ENCODE assay signal across 14 cellular contexts in the genomic region with DNA sequence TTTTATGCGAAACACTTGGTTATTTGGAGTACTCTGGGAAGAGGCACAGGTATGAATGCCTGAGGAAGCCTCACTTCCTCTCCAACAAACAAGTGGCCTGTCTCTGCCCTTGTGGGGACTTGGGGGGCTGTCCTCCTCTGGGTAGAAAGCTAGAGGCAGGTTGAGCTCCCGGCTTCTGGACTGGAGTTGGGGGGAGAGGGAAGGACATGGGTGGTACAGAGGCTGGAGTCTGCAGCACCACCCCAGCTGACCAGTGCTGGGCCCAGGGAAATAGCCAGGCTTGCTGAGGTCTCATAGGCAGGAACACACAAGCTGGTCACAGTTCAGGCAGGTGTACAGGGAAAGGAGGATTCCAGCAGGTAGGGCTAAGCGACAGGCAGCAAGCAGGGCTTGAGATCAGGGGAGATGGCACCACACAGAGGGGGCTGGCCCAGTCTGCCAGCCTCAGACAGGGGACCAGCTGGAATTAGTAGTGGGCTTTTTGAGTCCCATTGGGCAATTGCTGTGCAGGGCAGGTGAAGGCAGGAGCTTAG.
DNase-seq lines count a peak whose midpoint lies in the region; ATAC-seq and TF ChIP-seq lines count a peak whose summit lies in the region.
"Had no signal": no experiment of that assay in that cellular context is flagged by ENCODE, and none has a peak within 500 bp of the region (broad histone marks: within the 10 kb centered on the region; RNA-seq: fewer than 3 reads in every experiment).

No MANE protein-coding gene starts in this region.

- H4K20me1 ChIP-seq in osteoblast (ENCODE audit: insufficient read depth, low read length) = no peaks in the 10 kb centered on the region

- H3K27ac ChIP-seq in RWPE1 (peak overlapping the region; percentile 80), esophagus (ENCODE audit: low read depth in 2 of 2, low read length in 1 of 2) (peak overlapping the region; percentile 15 to 53), osteoblast (ENCODE audit: low read depth, low read length) (peak overlapping the region; percentile 91), upper lobe of right lung (peak overlapping the region; percentile 24), prostate gland (no peak overlapping the region)
- H3K27ac ChIP-seq: right lobe of liver had no signal

- H3K4me3 ChIP-seq in esophagus (ENCODE audit: low read depth in 1 of 2, low read length in 2 of 2) = no peak overlapping the region
- no peak overlapping the region for H3K4me3 ChIP-seq in osteoblast (ENCODE audit: insufficient read depth, low read length)
- no peak overlapping the region for H3K4me3 ChIP-seq in upper lobe of right lung
- no peak overlapping the region for H3K4me3 ChIP-seq in prostate gland
- H3K4me3 ChIP-seq: adrenal gland, right lobe of liver had no signal

- no peaks in the 10 kb centered on the region for H3K79me2 ChIP-seq in osteoblast (ENCODE audit: insufficient read depth, low read length)

- H3K4me1 ChIP-seq in esophagus (ENCODE audit: control insufficient read depth in 2 of 2, insufficient read depth in 2 of 2, low read length in 1 of 2) (peaks cover 3 to 10% of the 10 kb centered on the region in 2 donors), osteoblast (ENCODE audit: insufficient read depth, low read length) (peaks cover 41% of the 10 kb centered on the region), upper lobe of right lung (peaks cover 5% of the 10 kb centered on the region), prostate gland (replicated peaks) (no peaks in the 10 kb centered on the region)

- no peak for ATAC-seq in upper lobe of right lung
- ATAC-seq: right lobe of liver; stimulated activated naive CD8-positive, alpha-beta T cell treated with anti-CD3 and anti-CD28 coated beads, Interleukin-15, amount 100 ng/mL, for 72 hours had no signal

- 90 to 94% methylated on average over 3 of the region's 3 CpGs for WGBS in esophagus, 2 donors
- 91% methylated on average over 3 of the region's 3 CpGs for WGBS in prostate gland

- peak overlapping the region; percentile 52 for H3K4me2 ChIP-seq in osteoblast (ENCODE audit: insufficient read depth, low read length)

- intact Hi-C loops in upper lobe of right lung (cut with DNase I) (no loop called here), prostate gland (cut with DNase I) (no loop called here)

- no peak for TF ChIP-seq POLR2A in prostate gland (IDR thresholded peaks at IDR 0.05)

- CTCF ChIA-PET in RWPE1 (lab: Yijun Ruan, JAX) = interaction anchor here (0.5 to 0.6 kb wide), 2 partner anchors 20 to 41 kb away, joined by 3 to 6 read pairs; no protein-coding TSS in a partner anchor

- DNase-seq in RWPE1 (ENCODE audit: low spot score) = no peak
- no peak for DNase-seq in osteoblast (ENCODE audit: insufficient read length, low spot score, missing footprints)
- DNase-seq in upper lobe of right lung = no peak
- DNase-seq in NCI-H345 treated with DMSO at 0.1 percent for 48 hours (lab: John Stamatoyannopoulos, UW; ENCODE audit: unreplicated experiment) = no peak
- DNase-seq in prostate gland (ENCODE audit: low spot score) = no peak
- no peak for DNase-seq in NCI-H187 treated with DMSO at 0.1 percent for 48 hours (lab: John Stamatoyannopoulos, UW)
- DNase-seq: DND-41; nucleus accumbens; right lobe of liver; stimulated activated CD4-positive, alpha-beta T cell treated with anti-CD3 and anti-CD28 coated beads, Interleukin-1b, Interleukin-23, amount 100 ng/mL, for 48 hours; stimulated activated naive CD8-positive, alpha-beta T cell treated with anti-CD3 and anti-CD28 coated beads, Interleukin-15, amount 100 ng/mL, for 72 hours; T1000 had no signal

- H3K36me3 ChIP-seq in esophagus (ENCODE audit: control insufficient read depth in 2 of 2, insufficient read depth in 2 of 2, low read length in 1 of 2) (no peaks in the 10 kb centered on the region), osteoblast (ENCODE audit: insufficient read depth, low read length) (no peaks in the 10 kb centered on the region), upper lobe of right lung (no peaks in the 10 kb centered on the region), prostate gland (no peaks in the 10 kb centered on the region)
- H3K36me3 ChIP-seq: adrenal gland, right lobe of liver had no signal

- H3K9me3 ChIP-seq in esophagus (ENCODE audit: control insufficient read depth in 2 of 2, insufficient read depth in 1 of 2, low read depth in 1 of 2, low read length in 1 of 2) (no peaks in the 10 kb centered on the region), osteoblast (ENCODE audit: low read depth, low read length) (no peaks in the 10 kb centered on the region), upper lobe of right lung (no peaks in the 10 kb centered on the region), prostate gland (no peaks in the 10 kb centered on the region)
- H3K9me3 ChIP-seq: adrenal gland, right lobe of liver had no signal

- H3K27me3 ChIP-seq in esophagus (ENCODE audit: control insufficient read depth in 1 of 2, insufficient read depth in 2 of 2, low read length in 2 of 2) (no peaks in the 10 kb centered on the region), osteoblast (ENCODE audit: insufficient read depth, low read length) (no peaks in the 10 kb centered on the region), upper lobe of right lung (no peaks in the 10 kb centered on the region), prostate gland (replicated peaks; ENCODE audit: insufficient read depth) (no peaks in the 10 kb centered on the region)
- H3K27me3 ChIP-seq: adrenal gland, right lobe of liver had no signal

- TF ChIP-seq CTCF in RWPE1 (conservative IDR thresholded peaks at IDR 0.05; ENCODE audit: low read depth) (no peak), osteoblast (IDR thresholded peaks at IDR 0.05; ENCODE audit: extremely low read depth, low read depth, low read length) (no peak), upper lobe of right lung (IDR thresholded peaks at IDR 0.05) (no peak), prostate gland (IDR thresholded peaks at IDR 0.05) (no peak)

- H2AFZ ChIP-seq in osteoblast (ENCODE audit: low read length) = no peak overlapping the region

- POLR2A ChIA-PET in RWPE1 (lab: Yijun Ruan, JAX; ENCODE audit: low non-redundant PET) = no interaction called here

Comparison
In these comparisons a context has a peak if more than half of its experiments do, and no peak if none do; other contexts are left out.
1. H3K27ac ChIP-seq: peak in RWPE1 (single experiment), esophagus (2 of 2), osteoblast (single experiment) and upper lobe of right lung (single experiment); none in prostate gland (0 of 2).